ENCODE assay signal across 9 cellular contexts in genomic region chr6:169529931-169530761, GRCh38.
DNase-seq lines count a peak whose midpoint lies in the region; ATAC-seq, FAIRE-seq and TF ChIP-seq lines count a peak whose summit lies in the region.
"Had no signal": no experiment of that assay in that cellular context is flagged by ENCODE, and none has a peak within 500 bp of the region (broad histone marks: within the 10 kb centered on the region; RNA-seq: fewer than 3 reads in every experiment).

No MANE protein-coding gene starts in this region.

- no peaks in the 10 kb centered on the region for H3K27me3 ChIP-seq in pancreas

- peaks cover 0 to 4% (median 0%) of the 10 kb centered on the region in 3 donors for H3K4me1 ChIP-seq in pancreas

- peak; percentile 98 for FAIRE-seq in endometrium (lab: Jason Lieb, UNC)
- FAIRE-seq in pancreas (lab: Jason Lieb, UNC), result peak; percentile 97

- H3K36me3 ChIP-seq in pancreas, result no peaks in the 10 kb centered on the region

- WGBS in pancreas, 2 donors, result 55 to 68% methylated on average over 13 of the region's 13 CpGs

- no peaks in the 10 kb centered on the region for H3K9me3 ChIP-seq in pancreas

- in situ Hi-C loops in Caki2 (cut with HindIII; ENCODE audit: low pct_unique_long_range_greater_than_20kb, low sequenced_read_pairs), result no loop called here

- TF ChIP-seq CTCF in pancreas (IDR thresholded peaks at IDR 0.05), result no peak

- intact Hi-C loops in pancreas (cut with DNase I), result no loop called here

- DNase-seq in Caki2 (ENCODE audit: low read depth) (peak; percentile 91), NCI-H774 (lab: John Stamatoyannopoulos, UW) (peak; percentile 62), pancreas (peak in 5 of 6 donors; percentile 24 to 50 (median 26)), NCI-H1417 treated with DMSO at 0.1 percent for 48 hours (lab: John Stamatoyannopoulos, UW) (no peak), NCI-H2107 treated with DMSO at 0.1 percent for 48 hours (lab: John Stamatoyannopoulos, UW; ENCODE audit: unreplicated experiment) (no peak), ureter (ENCODE audit: low spot score) (no peak)

- ATAC-seq in pancreas, result peak; percentile 68 to 98 (median 89)
- no peak for ATAC-seq in GM18868 (IDR thresholded peaks at IDR 0.05; ENCODE audit: unreplicated experiment)

- no peak overlapping the region for H3K4me3 ChIP-seq in pancreas
- H3K4me3 ChIP-seq: skin epidermis had no signal

- peak overlapping the region in 1 of 4 donors; percentile 16 for H3K27ac ChIP-seq in pancreas

Comparison
In these comparisons a context has a peak if more than half of its experiments do, and no peak if none do; other contexts are left out.
1. DNase-seq: peak in Caki2 (single experiment), NCI-H774 (single experiment) and pancreas (5 of 6); none in NCI-H1417 treated with DMSO at 0.1 percent for 48 hours (single experiment), NCI-H2107 treated with DMSO at 0.1 percent for 48 hours (single experiment) and ureter (single experiment).